Comparison of ENCODE assay signal across 17 cellular contexts in genomic region chr13:28470286-28470685, GRCh38.
"Had no signal": no experiment of that assay in that cellular context is flagged by ENCODE, and none has a peak within 500 bp of the region (broad histone marks: within the 10 kb centered on the region; RNA-seq: fewer than 3 reads in every experiment).

No MANE protein-coding gene starts in this region.

- DNase-seq: activated B cell treated with CpG ODN at 0.5 μM for 24 hours; activated CD4-positive, alpha-beta T cell treated with anti-CD3 and anti-CD28 coated beads for 48 hours; activated CD8-positive, alpha-beta memory T cell treated with anti-CD3 and anti-CD28 coated beads, Interleukin-2, amount 50 U/mL, for 4 hours; activated CD8-positive, alpha-beta T cell treated with anti-CD3 and anti-CD28 coated beads, Interleukin-2, amount 10 ng/mL, durations not matched to agents 7 days and 5 days; activated gamma-delta T cell treated with Interleukin-2 at 50 U/mL for 16 hours; activated naive CD8-positive, alpha-beta T cell treated with anti-CD3 and anti-CD28 coated beads, Interleukin-2, amount 10 ng/mL, durations not matched to agents 7 days and 5 days; anterior cingulate cortex; effector memory CD8-positive, alpha-beta T cell; islet precursor cell; left ventricle myocardium inferior; nephron progenitor cell; psoas muscle; SK-N-SH; T-cell; T1000; trophoblast cell had no signal

- H3K9me3 Mint-ChIP-seq: activated B cell treated with CpG ODN at 0.5 μM for 24 hours; effector memory CD8-positive, alpha-beta T cell; T-cell had no signal

- H3K27me3 Mint-ChIP-seq: stimulated activated naive CD8-positive, alpha-beta T cell treated with anti-CD3 and anti-CD28 coated beads, Interleukin-15, Interleukin-2, amounts not matched to agents 100 ng/mL and 50 ng/mL, for 24 hours had no signal

- H3K4me3 Mint-ChIP-seq: activated B cell treated with CpG ODN at 0.5 μM for 24 hours; activated CD8-positive, alpha-beta T cell treated with anti-CD3 and anti-CD28 coated beads, Interleukin-2, amount 10 ng/mL, durations not matched to agents 7 days and 5 days; activated naive CD8-positive, alpha-beta T cell treated with anti-CD3 and anti-CD28 coated beads, Interleukin-2, amount 10 ng/mL, durations not matched to agents 7 days and 5 days; effector memory CD8-positive, alpha-beta T cell; nephron progenitor cell; stimulated activated naive CD8-positive, alpha-beta T cell treated with anti-CD3 and anti-CD28 coated beads, Interleukin-15, Interleukin-2, amounts not matched to agents 100 ng/mL and 50 ng/mL, for 24 hours; T-cell had no signal

- H3K4me1 Mint-ChIP-seq: activated naive CD8-positive, alpha-beta T cell treated with anti-CD3 and anti-CD28 coated beads, Interleukin-2, amount 10 ng/mL, durations not matched to agents 7 days and 5 days; T-cell had no signal

- H3K36me3 Mint-ChIP-seq: activated naive CD8-positive, alpha-beta T cell treated with anti-CD3 and anti-CD28 coated beads, Interleukin-2, amount 10 ng/mL, durations not matched to agents 7 days and 5 days; T-cell had no signal

- H3K27ac Mint-ChIP-seq: activated B cell treated with CpG ODN at 0.5 μM for 24 hours; activated CD8-positive, alpha-beta T cell treated with anti-CD3 and anti-CD28 coated beads, Interleukin-2, amount 10 ng/mL, durations not matched to agents 7 days and 5 days; activated naive CD8-positive, alpha-beta T cell treated with anti-CD3 and anti-CD28 coated beads, Interleukin-2, amount 10 ng/mL, durations not matched to agents 7 days and 5 days; effector memory CD8-positive, alpha-beta T cell; nephron progenitor cell; stimulated activated naive CD8-positive, alpha-beta T cell treated with anti-CD3 and anti-CD28 coated beads, Interleukin-15, Interleukin-2, amounts not matched to agents 100 ng/mL and 50 ng/mL, for 24 hours; T-cell had no signal
